Comparison of ENCODE assay signal across 1 cellular context in genomic region chr10:12264204-12264908, GRCh38.
TF ChIP-seq lines count a peak whose summit lies in the region.

No MANE protein-coding gene starts in this region.

TF ChIP-seq in HEK293, 187 proteins besides CTCF, POLR2A, EP300 and RAD21 (continued from another document and continues in another):
- TF ChIP-seq MZF1 (tag by site-specific recombination; IDR thresholded peaks at IDR 0.05; ENCODE audit: borderline replicate concordance) (0 out of 2 replicates have a peak, but pooled peaks have one; percentile 49), HOXA7 (CRISPR knock-in tag; IDR thresholded peaks at IDR 0.05; ENCODE audit: borderline replicate concordance) (no peak), KLF10 (tag by site-specific recombination; IDR thresholded peaks at IDR 0.05) (peak; percentile 62; the same call in 1 of the 2 replicates), ZBTB7A (tag by site-specific recombination; IDR thresholded peaks at IDR 0.05; ENCODE audit: low read depth) (no peak), ZNF544 (tag by site-specific recombination; IDR thresholded peaks at IDR 0.05) (no peak), ZNF202 (tag by site-specific recombination; IDR thresholded peaks at IDR 0.05; ENCODE audit: borderline replicate concordance) (no peak), ZFHX2 (tag by site-specific recombination; conservative IDR thresholded peaks at IDR 0.05) (peak; percentile 86), ZNF600 (tag by site-specific recombination; IDR thresholded peaks at IDR 0.05) (0 out of 2 replicates have a peak, but pooled peaks have one; percentile 8), PRDM4 (tag by site-specific recombination; IDR thresholded peaks at IDR 0.05) (no peak), ZNF777 (tag by site-specific recombination; IDR thresholded peaks at IDR 0.05; ENCODE audit: borderline replicate concordance) (no peak), ZNF416 (tag by site-specific recombination; IDR thresholded peaks at IDR 0.05) (no peak), YY1 (tag by site-specific recombination; IDR thresholded peaks at IDR 0.05) (peak; percentile 86), ZNF394 (tag by site-specific recombination; IDR thresholded peaks at IDR 0.05; ENCODE audit: borderline replicate concordance) (no peak), ZNF280D (tag by site-specific recombination; IDR thresholded peaks at IDR 0.05) (no peak), ZNF529 (tag by site-specific recombination; IDR thresholded peaks at IDR 0.05; ENCODE audit: insufficient replicate concordance) (no peak), ZNF785 (tag by site-specific recombination; IDR thresholded peaks at IDR 0.05) (no peak), PBX3 (CRISPR knock-in tag; IDR thresholded peaks at IDR 0.05) (0 out of 2 replicates have a peak, but pooled peaks have one; percentile 53), ZNF266 (tag by site-specific recombination; IDR thresholded peaks at IDR 0.05; ENCODE audit: low read depth) (no peak), ZNF670 (tag by site-specific recombination; IDR thresholded peaks at IDR 0.05; ENCODE audit: low read depth) (no peak), PATZ1 (tag by site-specific recombination; IDR thresholded peaks at IDR 0.05) (peak; percentile 91), ZNF580 (tag by site-specific recombination; IDR thresholded peaks at IDR 0.05) (no peak), ZNF639 (tag by site-specific recombination; IDR thresholded peaks at IDR 0.05) (peak; percentile 54; the same call in 1 of the 2 replicates), ZNF132 (tag by site-specific recombination; IDR thresholded peaks at IDR 0.05; ENCODE audit: borderline replicate concordance) (no peak), ZNF449 (tag by site-specific recombination; IDR thresholded peaks at IDR 0.05) (no peak), ZBTB17 (tag by site-specific recombination; IDR thresholded peaks at IDR 0.05) (peak; percentile 75), ZNF514 (tag by site-specific recombination; IDR thresholded peaks at IDR 0.05) (no peak), ZNF658 (tag by site-specific recombination; IDR thresholded peaks at IDR 0.05) (no peak), ZNF76 (tag by site-specific recombination; IDR thresholded peaks at IDR 0.05; ENCODE audit: borderline replicate concordance, low read depth) (peak; percentile 9; the same call in 1 of the 2 replicates), PRDM6 (tag by site-specific recombination; IDR thresholded peaks at IDR 0.05) (peak; percentile 27; the same call in 1 of the 2 replicates), SALL2 (tag by site-specific recombination; IDR thresholded peaks at IDR 0.05; ENCODE audit: borderline replicate concordance) (no peak), ZBTB11 (tag by site-specific recombination; conservative IDR thresholded peaks at IDR 0.05; ENCODE audit: low read depth) (no peak), ZNF843 (tag by site-specific recombination; IDR thresholded peaks at IDR 0.05) (0 out of 2 replicates have a peak, but pooled peaks have one; percentile 28), HIC1 (tag by site-specific recombination; IDR thresholded peaks at IDR 0.05) (peak; percentile 94)
